Comparison of ENCODE assay signal across 1 cellular context in the genomic region with DNA sequence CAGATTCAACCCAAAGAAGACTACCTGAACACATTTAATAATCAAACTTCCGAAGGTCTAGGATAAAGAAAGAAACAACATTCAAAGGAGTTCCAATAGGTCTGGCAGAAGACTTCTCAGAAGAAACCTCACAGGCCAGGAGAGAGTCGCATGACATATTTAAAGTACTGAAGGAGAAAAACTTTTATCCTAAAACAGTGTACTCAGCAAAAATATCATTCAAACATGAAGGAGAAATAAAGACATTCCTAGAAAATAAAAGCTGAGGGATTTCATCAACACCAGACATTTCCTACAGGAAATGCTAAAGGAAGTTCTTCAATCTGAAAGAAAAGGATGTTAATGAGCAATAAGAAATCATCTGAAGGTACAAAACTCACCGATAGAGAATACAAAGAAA.
TF ChIP-seq lines count a peak whose summit lies in the region.

No MANE protein-coding gene starts in this region.

TF ChIP-seq in K562, 482 proteins besides CTCF, POLR2A, EP300 and RAD21 (continued from another document):
- TF ChIP-seq, protein P1, sequence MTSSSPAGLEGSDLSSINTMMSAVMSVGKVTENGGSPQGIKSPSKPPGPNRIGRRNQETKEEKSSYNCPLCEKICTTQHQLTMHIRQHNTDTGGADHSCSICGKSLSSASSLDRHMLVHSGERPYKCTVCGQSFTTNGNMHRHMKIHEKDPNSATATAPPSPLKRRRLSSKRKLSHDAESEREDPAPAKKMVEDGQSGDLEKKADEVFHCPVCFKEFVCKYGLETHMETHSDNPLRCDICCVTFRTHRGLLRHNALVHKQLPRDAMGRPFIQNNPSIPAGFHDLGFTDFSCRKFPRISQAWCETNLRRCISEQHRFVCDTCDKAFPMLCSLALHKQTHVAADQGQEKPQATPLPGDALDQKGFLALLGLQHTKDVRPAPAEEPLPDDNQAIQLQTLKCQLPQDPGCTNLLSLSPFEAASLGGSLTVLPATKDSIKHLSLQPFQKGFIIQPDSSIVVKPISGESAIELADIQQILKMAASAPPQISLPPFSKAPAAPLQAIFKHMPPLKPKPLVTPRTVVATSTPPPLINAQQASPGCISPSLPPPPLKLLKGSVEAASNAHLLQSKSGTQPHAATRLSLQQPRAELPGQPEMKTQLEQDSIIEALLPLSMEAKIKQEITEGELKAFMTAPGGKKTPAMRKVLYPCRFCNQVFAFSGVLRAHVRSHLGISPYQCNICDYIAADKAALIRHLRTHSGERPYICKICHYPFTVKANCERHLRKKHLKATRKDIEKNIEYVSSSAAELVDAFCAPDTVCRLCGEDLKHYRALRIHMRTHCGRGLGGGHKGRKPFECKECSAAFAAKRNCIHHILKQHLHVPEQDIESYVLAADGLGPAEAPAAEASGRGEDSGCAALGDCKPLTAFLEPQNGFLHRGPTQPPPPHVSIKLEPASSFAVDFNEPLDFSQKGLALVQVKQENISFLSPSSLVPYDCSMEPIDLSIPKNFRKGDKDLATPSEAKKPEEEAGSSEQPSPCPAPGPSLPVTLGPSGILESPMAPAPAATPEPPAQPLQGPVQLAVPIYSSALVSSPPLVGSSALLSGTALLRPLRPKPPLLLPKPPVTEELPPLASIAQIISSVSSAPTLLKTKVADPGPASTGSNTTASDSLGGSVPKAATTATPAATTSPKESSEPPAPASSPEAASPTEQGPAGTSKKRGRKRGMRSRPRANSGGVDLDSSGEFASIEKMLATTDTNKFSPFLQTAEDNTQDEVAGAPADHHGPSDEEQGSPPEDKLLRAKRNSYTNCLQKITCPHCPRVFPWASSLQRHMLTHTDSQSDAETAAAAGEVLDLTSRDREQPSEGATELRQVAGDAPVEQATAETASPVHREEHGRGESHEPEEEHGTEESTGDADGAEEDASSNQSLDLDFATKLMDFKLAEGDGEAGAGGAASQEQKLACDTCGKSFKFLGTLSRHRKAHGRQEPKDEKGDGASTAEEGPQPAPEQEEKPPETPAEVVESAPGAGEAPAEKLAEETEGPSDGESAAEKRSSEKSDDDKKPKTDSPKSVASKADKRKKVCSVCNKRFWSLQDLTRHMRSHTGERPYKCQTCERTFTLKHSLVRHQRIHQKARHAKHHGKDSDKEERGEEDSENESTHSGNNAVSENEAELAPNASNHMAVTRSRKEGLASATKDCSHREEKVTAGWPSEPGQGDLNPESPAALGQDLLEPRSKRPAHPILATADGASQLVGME (CRISPR knock-in tag; IDR thresholded peaks at IDR 0.05), result no peak
- no peak for TF ChIP-seq CAMTA2 (CRISPR knock-in tag; conservative IDR thresholded peaks at IDR 0.05)
- no peak for TF ChIP-seq SOX6 (IDR thresholded peaks at IDR 0.05)
- no peak for TF ChIP-seq ZNF76 (CRISPR knock-in tag; IDR thresholded peaks at IDR 0.05; ENCODE audit: borderline replicate concordance)
- TF ChIP-seq RCOR1 (IDR thresholded peaks at IDR 0.05; ENCODE audit: borderline replicate concordance in 1 of 2, low read depth in 2 of 2, low read length in 2 of 2), result no peak
- TF ChIP-seq KDM2B (CRISPR knock-in tag; IDR thresholded peaks at IDR 0.05), result no peak
- TF ChIP-seq PTRF (tag; IDR thresholded peaks at IDR 0.05), result no peak
- no peak for TF ChIP-seq U2AF1 (optimal IDR thresholded peaks at IDR 0.05; ENCODE audit: low read depth, low read length)
- TF ChIP-seq SLC30A9 (CRISPR knock-in tag; IDR thresholded peaks at IDR 0.05), result no peak
- no peak for TF ChIP-seq TEAD4 (IDR thresholded peaks at IDR 0.05; ENCODE audit: low read length)
- no peak for TF ChIP-seq TEAD4 (CRISPR knock-in tag; IDR thresholded peaks at IDR 0.05; ENCODE audit: borderline replicate concordance)
- no peak for TF ChIP-seq ZNF165 (CRISPR knock-in tag; IDR thresholded peaks at IDR 0.05; ENCODE audit: borderline replicate concordance)
- TF ChIP-seq, protein P2, sequence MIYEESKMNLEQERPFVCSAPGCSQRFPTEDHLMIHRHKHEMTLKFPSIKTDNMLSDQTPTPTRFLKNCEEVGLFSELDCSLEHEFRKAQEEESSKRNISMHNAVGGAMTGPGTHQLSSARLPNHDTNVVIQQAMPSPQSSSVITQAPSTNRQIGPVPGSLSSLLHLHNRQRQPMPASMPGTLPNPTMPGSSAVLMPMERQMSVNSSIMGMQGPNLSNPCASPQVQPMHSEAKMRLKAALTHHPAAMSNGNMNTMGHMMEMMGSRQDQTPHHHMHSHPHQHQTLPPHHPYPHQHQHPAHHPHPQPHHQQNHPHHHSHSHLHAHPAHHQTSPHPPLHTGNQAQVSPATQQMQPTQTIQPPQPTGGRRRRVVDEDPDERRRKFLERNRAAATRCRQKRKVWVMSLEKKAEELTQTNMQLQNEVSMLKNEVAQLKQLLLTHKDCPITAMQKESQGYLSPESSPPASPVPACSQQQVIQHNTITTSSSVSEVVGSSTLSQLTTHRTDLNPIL (CRISPR knock-in tag; IDR thresholded peaks at IDR 0.05), result no peak
- TF ChIP-seq, protein P3, sequence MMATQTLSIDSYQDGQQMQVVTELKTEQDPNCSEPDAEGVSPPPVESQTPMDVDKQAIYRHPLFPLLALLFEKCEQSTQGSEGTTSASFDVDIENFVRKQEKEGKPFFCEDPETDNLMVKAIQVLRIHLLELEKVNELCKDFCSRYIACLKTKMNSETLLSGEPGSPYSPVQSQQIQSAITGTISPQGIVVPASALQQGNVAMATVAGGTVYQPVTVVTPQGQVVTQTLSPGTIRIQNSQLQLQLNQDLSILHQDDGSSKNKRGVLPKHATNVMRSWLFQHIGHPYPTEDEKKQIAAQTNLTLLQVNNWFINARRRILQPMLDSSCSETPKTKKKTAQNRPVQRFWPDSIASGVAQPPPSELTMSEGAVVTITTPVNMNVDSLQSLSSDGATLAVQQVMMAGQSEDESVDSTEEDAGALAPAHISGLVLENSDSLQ (IDR thresholded peaks at IDR 0.05), result no peak
- TF ChIP-seq MAFF (IDR thresholded peaks at IDR 0.05; ENCODE audit: low read length), result peak; percentile 40
- TF ChIP-seq ZNF316 (IDR thresholded peaks at IDR 0.05), result peak; percentile 79
